In genomic region chr10:70379581-70380176, GRCh38 we compare ENCODE assay signal across 10 cellular contexts. TPM values are rescaled to one million over a fixed set of nuclear protein-coding genes. Genes with fewer than 3 reads are reported as not detected.
A peak's percentile ranks its signal among the peaks of the same experiment; 100 is the strongest.
DNase-seq lines count a peak whose midpoint lies in the region; ATAC-seq, FAIRE-seq and TF ChIP-seq lines count a peak whose summit lies in the region.
"Had no signal": no experiment of that assay in that cellular context is flagged by ENCODE, and none has a peak within 500 bp of the region (broad histone marks: within the 10 kb centered on the region; RNA-seq: fewer than 3 reads in every experiment).

No MANE protein-coding gene starts in this region.

- no peak for ATAC-seq in K562
- no peak for ATAC-seq in stimulated activated effector memory CD8-positive, alpha-beta T cell treated with anti-CD3 and anti-CD28 coated beads, Interleukin-12 subunit alpha, Interleukin-12 subunit beta, amount 100 ng/mL, for 72 hours
- no peak for ATAC-seq in HG02571 (IDR thresholded peaks at IDR 0.05; ENCODE audit: unreplicated experiment)

- FAIRE-seq in D721Med (lab: Jason Lieb, UNC): no peak
- FAIRE-seq in K562 (lab: Jason Lieb, UNC): peak; percentile 75

- no TSS peak for BruUV-seq in K562 (replicated peaks; lab: Mats Ljungman, UMichigan)

- H3K4me3 Mint-ChIP-seq in nephron: peak overlapping the region in 2 of 3 experiments; percentile 50 to 60
- H3K4me3 Mint-ChIP-seq in stimulated activated effector memory CD8-positive, alpha-beta T cell treated with anti-CD3 and anti-CD28 coated beads, Interleukin-12 subunit alpha, Interleukin-12 subunit beta, amount 100 ng/mL, for 72 hours: no peak overlapping the region

- H3K4me1 ChIP-seq in K562 (replicated peaks in 1 of 2; ENCODE audit: control insufficient read depth in 2 of 2, insufficient read depth in 2 of 2, low read length in 2 of 2): peaks cover 12 to 27% of the 10 kb centered on the region in 2 experiments; a peak in 4 of 5 replicates
- peaks cover 6 to 7% of the 10 kb centered on the region in 2 donors for H3K4me1 ChIP-seq in thyroid gland

- CTCF ChIA-PET in K562 (lab: Yijun Ruan, JAX; ENCODE audit: low intra/inter-chr PET ratio): interaction anchor here (1.3 kb wide), 1 partner anchor 157 kb away, joined by 8 read pairs; no protein-coding TSS in a partner anchor

- POLR2A ChIA-PET in K562 (lab: Yijun Ruan, JAX): interaction anchor here (0.5 to 1.4 kb wide), 8 partner anchors 17 to 201 kb away, joined by 3 to 6 read pairs (median 3); partner anchors contain the start of gene EIF4EBP2

- H3K27ac ChIP-seq in HL-60 (replicated peaks) (no peak overlapping the region), K562 (ENCODE audit: extremely low read depth, low read depth, low read length) (no peak overlapping the region), thyroid gland (no peak overlapping the region)

- H3K79me2 ChIP-seq in K562 (ENCODE audit: control insufficient read depth, insufficient read depth, low read length): no peaks in the 10 kb centered on the region; the same call in 2 of the 3 replicates

- intact Hi-C loops in K562 (cut with micrococcal nuclease): loop anchor here (5.0 kb wide), 1 partner anchor 78 kb away; no protein-coding TSS in a partner anchor
- intact Hi-C loops in thyroid gland (cut with DNase I): no loop called here

- no peaks in the 10 kb centered on the region for H3K9me1 ChIP-seq in K562 (ENCODE audit: control insufficient read depth, insufficient read depth, low read length)

- peak; percentile 54 to 73; a peak in 3 of 4 replicates for TF ChIP-seq RAD21 in K562 (CRISPR knock-in tag; conservative IDR thresholded peaks at IDR 0.05 in 1 of 2, IDR thresholded peaks at IDR 0.05 in 1 of 2)

- 72% methylated on average over 14 of the region's 14 CpGs for WGBS in K562 (ENCODE audit: insufficient coverage, low coverage, missing lambda C conversion rate)
- WGBS in thyroid gland, 2 donors: 86 to 92% methylated on average over 14 of the region's 14 CpGs

- no peaks in the 10 kb centered on the region for H4K20me1 ChIP-seq in K562 (replicated peaks; ENCODE audit: control insufficient read depth, insufficient read depth, low read length)

- no peak overlapping the region for H3K9ac ChIP-seq in K562 (ENCODE audit: insufficient read depth in 1 of 2, low read depth in 2 of 2, low read length in 2 of 2)

- DNase-seq in D721Med (ENCODE audit: insufficient read length, low spot score) (no peak), HL-60 (ENCODE audit: low read depth in 1 of 2, low spot score in 1 of 2) (peak in 1 of 2 experiments; percentile 30), K562 (ENCODE audit: extremely low read depth in 1 of 4, low spot score in 3 of 4) (peak; percentile 52 to 83 (median 76)), T-helper 9 cell (no peak), thyroid gland (no peak)
- no peak for DNase-seq in stimulated activated effector memory CD8-positive, alpha-beta T cell treated with anti-CD3 and anti-CD28 coated beads, Interleukin-12 subunit alpha, Interleukin-12 subunit beta, amount 100 ng/mL, for 72 hours (ENCODE audit: low spot score in 2 of 2)
- DNase-seq: NCI-H524 treated with DMSO at 0.1 percent for 48 hours had no signal

- no peaks in the 10 kb centered on the region for H3K36me3 Mint-ChIP-seq in nephron (ENCODE audit: low read depth)
- H3K36me3 Mint-ChIP-seq in stimulated activated effector memory CD8-positive, alpha-beta T cell treated with anti-CD3 and anti-CD28 coated beads, Interleukin-12 subunit alpha, Interleukin-12 subunit beta, amount 100 ng/mL, for 72 hours: peaks cover under 1% of the 10 kb centered on the region

- no peak overlapping the region for H2AFZ ChIP-seq in K562 (ENCODE audit: low read depth, low read length)

- in situ Hi-C loops in K562 (cut with MboI): no loop called here

- no peaks in the 10 kb centered on the region for H3K36me3 ChIP-seq in K562 (ENCODE audit: control insufficient read depth, insufficient read depth, low read length)
- H3K36me3 ChIP-seq in thyroid gland: no peaks in the 10 kb centered on the region

- H3K27ac Mint-ChIP-seq in nephron: no peak overlapping the region
- no peak overlapping the region for H3K27ac Mint-ChIP-seq in stimulated activated effector memory CD8-positive, alpha-beta T cell treated with anti-CD3 and anti-CD28 coated beads, Interleukin-12 subunit alpha, Interleukin-12 subunit beta, amount 100 ng/mL, for 72 hours

- no peak overlapping the region for H3K4me3 ChIP-seq in HL-60 (replicated peaks; ENCODE audit: insufficient read depth, low read length)
- no peak overlapping the region for H3K4me3 ChIP-seq in K562
- no peak overlapping the region for H3K4me3 ChIP-seq in thyroid gland (replicated peaks in 1 of 3)
- H3K4me3 ChIP-seq: lung had no signal

- H3K9me3 ChIP-seq in K562 (replicated peaks; ENCODE audit: control insufficient read depth, insufficient read depth, low read depth, low read length) (peaks cover 6% of the 10 kb centered on the region), thyroid gland (no peaks in the 10 kb centered on the region)

- TF ChIP-seq CTCF in D721Med (IDR thresholded peaks at IDR 0.05; ENCODE audit: insufficient read depth, missing control alignments) (peak; percentile 55), HL-60 (IDR thresholded peaks at IDR 0.05; ENCODE audit: insufficient read depth, low read length) (peak; percentile 85), K562 (IDR thresholded peaks at IDR 0.05 in 2 of 3, conservative IDR thresholded peaks at IDR 0.05 in 1 of 3; ENCODE audit: insufficient read depth in 2 of 3, low read depth in 1 of 3, low read length in 3 of 3) (peak; percentile 79 to 94 (median 83)), nephron (IDR thresholded peaks at IDR 0.05; ENCODE audit: unreplicated experiment in 3 of 3) (peak; percentile 33 to 51 (median 35)), thyroid gland (IDR thresholded peaks at IDR 0.05) (peak in 3 of 6 experiments; percentile 15 to 21 (median 20))

- no peak for TF ChIP-seq EP300 in K562 (IDR thresholded peaks at IDR 0.05; ENCODE audit: low read length)

- peaks cover 6% of the 10 kb centered on the region for H3K27me3 Mint-ChIP-seq in nephron (ENCODE audit: low read depth)

- H3K27me3 ChIP-seq in HL-60 (ENCODE audit: insufficient read depth, poor library complexity, severe bottlenecking): no peaks in the 10 kb centered on the region
- H3K27me3 ChIP-seq in K562 (ENCODE audit: control insufficient read depth in 2 of 2, insufficient read depth in 2 of 2, low read length in 2 of 2): no peaks in the 10 kb centered on the region
- no peaks in the 10 kb centered on the region for H3K27me3 ChIP-seq in thyroid gland

- TF ChIP-seq POLR2A in K562 (conservative IDR thresholded peaks at IDR 0.05) (no peak), thyroid gland (IDR thresholded peaks at IDR 0.05) (no peak)

- no peak overlapping the region for H3K4me2 ChIP-seq in K562 (ENCODE audit: insufficient read depth, low read length)

- H3K4me1 Mint-ChIP-seq in nephron: peaks cover 10% of the 10 kb centered on the region
- H3K4me1 Mint-ChIP-seq in stimulated activated effector memory CD8-positive, alpha-beta T cell treated with anti-CD3 and anti-CD28 coated beads, Interleukin-12 subunit alpha, Interleukin-12 subunit beta, amount 100 ng/mL, for 72 hours: peaks cover 13% of the 10 kb centered on the region

- no peaks in the 10 kb centered on the region for H3K9me3 Mint-ChIP-seq in nephron
- H3K9me3 Mint-ChIP-seq in stimulated activated effector memory CD8-positive, alpha-beta T cell treated with anti-CD3 and anti-CD28 coated beads, Interleukin-12 subunit alpha, Interleukin-12 subunit beta, amount 100 ng/mL, for 72 hours: no peaks in the 10 kb centered on the region

TF ChIP-seq in K562, 482 proteins besides CTCF, POLR2A, EP300 and RAD21 (continues in another document):
- TF ChIP-seq TRIM28 (IDR thresholded peaks at IDR 0.05): peak; percentile 69; the same call in 1 of the 2 replicates

RNA-seq across cellular contexts. Expression of gene LRRC20, which starts 2.7 kb away (rescaled TPM):
- total RNA-seq in K562 (2011; cell fraction: chromatin; rRNA removed; ENCODE audit: low replicate concordance): 4.7 and 10.3 TPM in 2 replicates
- total RNA-seq in K562 (2011; cell fraction: nucleolus; rRNA removed): 9.0 and 9.3 TPM in 2 replicates
- 6.5 and 7.2 TPM in 2 replicates for total RNA-seq in K562 (2011; cell fraction: nucleoplasm; rRNA removed)
- 9.8 and 14.3 TPM in 2 replicates for total RNA-seq in K562 (2014; rRNA removed)
- total RNA-seq in K562 (2014; rRNA removed; fragmentation: Illumina TruSeq; extraction: Trizol): 3.9 and 4.4 TPM in 2 replicates
- total RNA-seq in K562 (2015; rRNA removed; fragmentation: Illumina TruSeq; extraction: Trizol): 8.6 and 10.1 TPM in 2 replicates
- total RNA-seq in K562 (2021): 12.4 and 13.1 TPM in 2 replicates
- 15.8 and 16.9 TPM in 2 replicates for polyA plus RNA-seq in K562 (2011; rRNA removed)
- 28.2 and 31.1 TPM in 2 replicates for polyA plus RNA-seq in K562 (2011; cell fraction: cytosol; rRNA removed)
- 16.1 and 16.9 TPM in 2 replicates for polyA plus RNA-seq in K562 (2011; cell fraction: nucleus; rRNA removed)
- polyA plus RNA-seq in K562 (2012): 11.8 and 17.5 TPM in 2 replicates
- 14.2 and 16.7 TPM in 2 replicates for polyA plus RNA-seq in K562 (2014; fragmentation: Illumina TruSeq; extraction: Trizol)
- 1 to 10 TPM; 2.3 to 3.0 TPM for polyA plus RNA-seq in K562 (2014; fragmentation: Nextera tagmentation; extraction: Ambion mirVana)
- 11.0 and 11.4 TPM in 2 replicates for polyA plus RNA-seq in K562 (2014; rRNA removed)
- 7.1 and 11.6 TPM in 2 replicates for polyA minus RNA-seq in K562 (2011; rRNA and poly(A)+ RNA removed)
- polyA minus RNA-seq in K562 (2011; cell fraction: cytosol; rRNA and poly(A)+ RNA removed): 4.1 and 5.0 TPM in 2 replicates
- 4.6 and 6.2 TPM in 2 replicates for polyA minus RNA-seq in K562 (2011; cell fraction: nucleus; rRNA and poly(A)+ RNA removed)
- total RNA-seq in thyroid gland: 10 to 100 TPM in 2 of 4 donors, 1 to 10 TPM in 2; 2.5 to 20.5 (median 8.7) TPM

RNA-seq across cellular contexts. Expression of gene EIF4EBP2, which starts 24.3 kb away (rescaled TPM):
- total RNA-seq in K562 (2011; cell fraction: chromatin; rRNA removed; ENCODE audit: low replicate concordance): 14.7 and 24.0 TPM in 2 replicates
- 12.2 and 12.6 TPM in 2 replicates for total RNA-seq in K562 (2011; cell fraction: nucleolus; rRNA removed)
- 24.9 and 39.0 TPM in 2 replicates for total RNA-seq in K562 (2011; cell fraction: nucleoplasm; rRNA removed)
- total RNA-seq in K562 (2014; rRNA removed) (18.3 and 24.5 TPM in 2 replicates), K562 (2014; rRNA removed; fragmentation: Illumina TruSeq; extraction: Trizol) (46.5 and 54.1 TPM in 2 replicates), K562 (2015; rRNA removed; fragmentation: Illumina TruSeq; extraction: Trizol) (38.1 and 39.4 TPM in 2 replicates), K562 (2021) (54.1 and 61.8 TPM in 2 replicates), thyroid gland (10 to 100 TPM; 55.6 to 71.2 (median 67.6) TPM)
- polyA plus RNA-seq in K562 (2011; rRNA removed) (34.9 and 38.3 TPM in 2 replicates), K562 (2014; fragmentation: Illumina TruSeq; extraction: Trizol) (57.4 and 67.5 TPM in 2 replicates), K562 (2014; fragmentation: Nextera tagmentation; extraction: Ambion mirVana) (10 to 100 TPM; 16.1 to 25.5 TPM), K562 (2014; rRNA removed) (27.5 and 31.3 TPM in 2 replicates)
- polyA plus RNA-seq in K562 (2011; cell fraction: cytosol; rRNA removed): 16.6 and 34.9 TPM in 2 replicates
- polyA plus RNA-seq in K562 (2011; cell fraction: nucleus; rRNA removed): 12.7 and 16.0 TPM in 2 replicates
- 46.6 and 46.7 TPM in 2 replicates for polyA plus RNA-seq in K562 (2012)
- polyA minus RNA-seq in K562 (2011; rRNA and poly(A)+ RNA removed): 58.4 and 64.6 TPM in 2 replicates
- 32.8 and 50.2 TPM in 2 replicates for polyA minus RNA-seq in K562 (2011; cell fraction: cytosol; rRNA and poly(A)+ RNA removed)
- 5.9 and 11.8 TPM in 2 replicates for polyA minus RNA-seq in K562 (2011; cell fraction: nucleus; rRNA and poly(A)+ RNA removed)

Comparison
In these comparisons a context has a peak if more than half of its experiments do, and no peak if none do; other contexts are left out.
1. DNase-seq: peak in K562 (4 of 4); none in D721Med (single experiment), stimulated activated effector memory CD8-positive, alpha-beta T cell treated with anti-CD3 and anti-CD28 coated beads, Interleukin-12 subunit alpha, Interleukin-12 subunit beta, amount 100 ng/mL, for 72 hours (0 of 2), T-helper 9 cell (single experiment) and thyroid gland (0 of 2).